ENCODE assay signal across 13 cellular contexts in genomic region chr2:236969767-236970655, GRCh38.
DNase-seq lines count a peak whose midpoint lies in the region; ATAC-seq lines count a peak whose summit lies in the region.
"Had no signal": no experiment of that assay in that cellular context is flagged by ENCODE, and none has a peak within 500 bp of the region (broad histone marks: within the 10 kb centered on the region; RNA-seq: fewer than 3 reads in every experiment).

No MANE protein-coding gene starts in this region.

- H3K36me3 Mint-ChIP-seq in activated CD8-positive, alpha-beta memory T cell treated with anti-CD3 and anti-CD28 coated beads, Interleukin-2, amount 10 ng/mL, durations not matched to agents 7 days and 5 days: no peaks in the 10 kb centered on the region
- no peaks in the 10 kb centered on the region for H3K36me3 Mint-ChIP-seq in activated CD4-positive, alpha-beta memory T cell treated with anti-CD3 and anti-CD28 coated beads, Interleukin-2, amount 10 ng/mL, durations not matched to agents 7 days and 5 days (ENCODE audit: low read depth)

- ATAC-seq in activated CD8-positive, alpha-beta memory T cell treated with anti-CD3 and anti-CD28 coated beads, Interleukin-2, amount 10 ng/mL, durations not matched to agents 7 days and 5 days: peak; percentile 35
- ATAC-seq in stimulated activated naive CD8-positive, alpha-beta T cell treated with anti-CD3 and anti-CD28 coated beads, Interleukin-15, Interleukin-2, amounts not matched to agents 100 U/mL and 50 U/mL, for 24 hours: peak; percentile 50
- ATAC-seq: HepG2 had no signal

- no peaks in the 10 kb centered on the region for H3K9me3 Mint-ChIP-seq in activated CD8-positive, alpha-beta memory T cell treated with anti-CD3 and anti-CD28 coated beads, Interleukin-2, amount 10 ng/mL, durations not matched to agents 7 days and 5 days (ENCODE audit: low read depth)
- H3K9me3 Mint-ChIP-seq in activated CD4-positive, alpha-beta memory T cell treated with anti-CD3 and anti-CD28 coated beads, Interleukin-2, amount 10 ng/mL, durations not matched to agents 7 days and 5 days: no peaks in the 10 kb centered on the region

- H3K27me3 Mint-ChIP-seq in activated CD8-positive, alpha-beta memory T cell treated with anti-CD3 and anti-CD28 coated beads, Interleukin-2, amount 10 ng/mL, durations not matched to agents 7 days and 5 days: peaks cover 2% of the 10 kb centered on the region
- H3K27me3 Mint-ChIP-seq in activated CD4-positive, alpha-beta memory T cell treated with anti-CD3 and anti-CD28 coated beads, Interleukin-2, amount 10 ng/mL, durations not matched to agents 7 days and 5 days: peaks cover 9% of the 10 kb centered on the region

- peak overlapping the region; percentile 71 for H3K27ac Mint-ChIP-seq in activated CD8-positive, alpha-beta memory T cell treated with anti-CD3 and anti-CD28 coated beads, Interleukin-2, amount 10 ng/mL, durations not matched to agents 7 days and 5 days
- peak overlapping the region; percentile 78 for H3K27ac Mint-ChIP-seq in activated CD4-positive, alpha-beta memory T cell treated with anti-CD3 and anti-CD28 coated beads, Interleukin-2, amount 10 ng/mL, durations not matched to agents 7 days and 5 days

- CTCF ChIA-PET in activated CD8-positive, alpha-beta memory T cell treated with anti-CD3 and anti-CD28 coated beads, Interleukin-2, amount 10 ng/mL, durations not matched to agents 7 days and 5 days (lab: Charles Lee): interaction anchor here (1.0 kb wide), 1 partner anchor 13 kb away, joined by 3 read pairs; no protein-coding TSS in a partner anchor
- CTCF ChIA-PET in activated CD4-positive, alpha-beta memory T cell treated with anti-CD3 and anti-CD28 coated beads, Interleukin-2, amount 10 ng/mL, durations not matched to agents 7 days and 5 days (lab: Charles Lee): interaction anchor here (1.3 kb wide), 1 partner anchor 10 kb away, joined by 3 read pairs; no protein-coding TSS in a partner anchor

- POLR2A ChIA-PET in activated CD4-positive, alpha-beta memory T cell treated with anti-CD3 and anti-CD28 coated beads, Interleukin-2, amount 10 ng/mL, durations not matched to agents 7 days and 5 days (lab: Charles Lee): interaction anchor here (0.6 to 1.1 kb wide), 3 partner anchors 13 to 453 kb away, joined by 3 to 4 read pairs (median 3); no protein-coding TSS in a partner anchor

- in situ Hi-C loops in KBM-7 (cut with MboI; ENCODE audit: low pct_unique_long_range_greater_than_20kb, low sequenced_read_pairs): no loop called here

- no peak for DNase-seq in activated CD8-positive, alpha-beta memory T cell treated with anti-CD3 and anti-CD28 coated beads, Interleukin-2, amount 10 ng/mL, durations not matched to agents 7 days and 5 days
- DNase-seq in activated CD8-positive, alpha-beta memory T cell treated with anti-CD3 and anti-CD28 coated beads for 24 hours: no peak
- peak; percentile 57 for DNase-seq in activated CD4-positive, alpha-beta memory T cell treated with anti-CD3 and anti-CD28 coated beads, Interleukin-2, amount 10 ng/mL, durations not matched to agents 7 days and 5 days
- peak; percentile 10 for DNase-seq in effector CD4-positive, alpha-beta T cell
- DNase-seq in stimulated activated naive CD8-positive, alpha-beta T cell treated with anti-CD3 and anti-CD28 coated beads, Interleukin-15, Interleukin-2, amounts not matched to agents 100 U/mL and 50 U/mL, for 24 hours: peak; percentile 41
- DNase-seq in KBM-7: no peak
- no peak for DNase-seq in HCEC 1CT
- no peak for DNase-seq in NCI-H1694 (lab: John Stamatoyannopoulos, UW)
- DNase-seq: 8988T, dermis blood vessel endothelial cell, NCI-H1436 treated with DMSO at 0.1 percent for 48 hours, NCI-H524 treated with DMSO at 0.1 percent for 48 hours had no signal

- peaks cover 38% of the 10 kb centered on the region for H3K4me1 Mint-ChIP-seq in activated CD8-positive, alpha-beta memory T cell treated with anti-CD3 and anti-CD28 coated beads, Interleukin-2, amount 10 ng/mL, durations not matched to agents 7 days and 5 days
- H3K4me1 Mint-ChIP-seq in activated CD4-positive, alpha-beta memory T cell treated with anti-CD3 and anti-CD28 coated beads, Interleukin-2, amount 10 ng/mL, durations not matched to agents 7 days and 5 days: peaks cover 38% of the 10 kb centered on the region

- peak overlapping the region; percentile 6 for H3K4me3 Mint-ChIP-seq in activated CD8-positive, alpha-beta memory T cell treated with anti-CD3 and anti-CD28 coated beads, Interleukin-2, amount 10 ng/mL, durations not matched to agents 7 days and 5 days
- H3K4me3 Mint-ChIP-seq in activated CD4-positive, alpha-beta memory T cell treated with anti-CD3 and anti-CD28 coated beads, Interleukin-2, amount 10 ng/mL, durations not matched to agents 7 days and 5 days: peak overlapping the region; percentile 57

Comparison
In these comparisons a context has a peak if more than half of its experiments do, and no peak if none do; other contexts are left out.
1. DNase-seq: peak in activated CD4-positive, alpha-beta memory T cell treated with anti-CD3 and anti-CD28 coated beads, Interleukin-2, amount 10 ng/mL, durations not matched to agents 7 days and 5 days (single experiment), effector CD4-positive, alpha-beta T cell (single experiment) and stimulated activated naive CD8-positive, alpha-beta T cell treated with anti-CD3 and anti-CD28 coated beads, Interleukin-15, Interleukin-2, amounts not matched to agents 100 U/mL and 50 U/mL, for 24 hours (single experiment); none in activated CD8-positive, alpha-beta memory T cell treated with anti-CD3 and anti-CD28 coated beads, Interleukin-2, amount 10 ng/mL, durations not matched to agents 7 days and 5 days (single experiment), activated CD8-positive, alpha-beta memory T cell treated with anti-CD3 and anti-CD28 coated beads for 24 hours (single experiment), KBM-7 (single experiment), HCEC 1CT (single experiment) and NCI-H1694 (single experiment).